9 cellular contexts compared by ENCODE assay signal in the genomic region with DNA sequence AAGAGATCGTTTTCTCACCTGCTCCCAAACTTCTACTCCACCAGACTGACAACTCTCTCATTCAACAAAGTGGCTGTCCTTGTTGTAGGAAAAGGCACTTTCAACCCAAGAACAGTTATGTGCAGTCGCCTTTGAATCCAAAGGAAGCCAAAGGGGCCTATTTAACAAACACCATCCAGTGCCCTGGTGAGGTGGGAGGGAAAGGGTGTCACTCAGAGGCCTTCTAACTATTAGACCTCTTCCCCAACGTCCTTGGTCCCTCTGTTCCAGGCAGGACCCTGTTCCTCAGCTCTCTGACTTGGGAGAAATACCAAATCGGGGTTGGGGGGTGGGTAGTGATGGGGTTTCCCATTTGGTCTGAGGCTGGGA. TPM values are rescaled to one million over a fixed set of nuclear protein-coding genes. Genes with fewer than 3 reads are reported as not detected.
A peak's percentile ranks its signal among the peaks of the same experiment; 100 is the strongest.
DNase-seq lines count a peak whose midpoint lies in the region; ATAC-seq and TF ChIP-seq lines count a peak whose summit lies in the region.
"Had no signal": no experiment of that assay in that cellular context is flagged by ENCODE, and none has a peak within 500 bp of the region (broad histone marks: within the 10 kb centered on the region; RNA-seq: fewer than 3 reads in every experiment).

No MANE protein-coding gene starts in this region.

- H3K4me3 ChIP-seq in iPS-18a (ENCODE audit: low read length) (peak overlapping the region; percentile 89), suprapubic skin (peak overlapping the region; percentile 57)
- H3K4me3 ChIP-seq: K562 had no signal

- H3K27me3 Mint-ChIP-seq in activated T-cell treated with anti-CD3 and anti-CD28 coated beads, Interleukin-2, amount 50 U/mL, for 4 hours (ENCODE audit: low read depth), result peaks cover 58% of the 10 kb centered on the region
- H3K27me3 Mint-ChIP-seq in activated T-helper 1 cell treated with anti-CD3 and anti-CD28 coated beads, Interleukin-12 subunit alpha, Interleukin-12 subunit beta, Interleukin-2, Interleukin-4 antibody, amounts not matched to agents 30 ng/mL and 10 ng/mL and 1 ng/mL, durations not matched to agents 14 hours and 24 hours and 36 hours (ENCODE audit: insufficient read depth), result peaks cover 59% of the 10 kb centered on the region

- H3K9me3 ChIP-seq in iPS-18a (ENCODE audit: control insufficient read depth, low read depth, low read length) (no peaks in the 10 kb centered on the region), suprapubic skin (no peaks in the 10 kb centered on the region)

- TF ChIP-seq CTCF in suprapubic skin (IDR thresholded peaks at IDR 0.05), result no peak

- H3K27me3 ChIP-seq in iPS-18a (ENCODE audit: control insufficient read depth, insufficient read depth, low read length), result peaks cover 15% of the 10 kb centered on the region
- peaks cover 46% of the 10 kb centered on the region for H3K27me3 ChIP-seq in suprapubic skin

- H3K27ac ChIP-seq in iPS-18a (ENCODE audit: low read length) (no peak overlapping the region), suprapubic skin (no peak overlapping the region)

- no peak for DNase-seq in activated T-cell treated with anti-CD3 and anti-CD28 coated beads, Interleukin-2, amount 50 U/mL, for 4 hours
- DNase-seq in activated T-cell treated with anti-CD3 and anti-CD28 coated beads, Interleukin-2, amount 50 U/mL, for 48 hours, result no peak
- no peak for DNase-seq in activated T-helper 1 cell treated with anti-CD3 and anti-CD28 coated beads, Interleukin-12 subunit alpha, Interleukin-12 subunit beta, Interleukin-2, Interleukin-4 antibody, amounts not matched to agents 30 ng/mL and 10 ng/mL and 1 ng/mL, durations not matched to agents 14 hours and 24 hours and 36 hours (ENCODE audit: low spot score)
- DNase-seq in suprapubic skin (ENCODE audit: low spot score in 2 of 2) (no peak), SW480 (ENCODE audit: low spot score) (no peak), hypothalamus (lab: John Stamatoyannopoulos, UW) (no peak)
- DNase-seq in activated naive CD4-positive, alpha-beta T cell treated with anti-CD3 and anti-CD28 coated beads, Interleukin-2, amount 50 U/mL, for 72 hours (ENCODE audit: low spot score in 2 of 2), result no peak

- intact Hi-C loops in activated T-helper 1 cell treated with anti-CD3 and anti-CD28 coated beads, Interleukin-12 subunit alpha, Interleukin-12 subunit beta, Interleukin-2, Interleukin-4 antibody, amounts not matched to agents 30 ng/mL and 10 ng/mL and 1 ng/mL, durations not matched to agents 14 hours and 24 hours and 36 hours (cut with micrococcal nuclease), result loop anchor here (5.0 to 10.0 kb wide), 2 partner anchors 136 to 534 kb away; no protein-coding TSS in a partner anchor

- H3K36me3 Mint-ChIP-seq in activated T-cell treated with anti-CD3 and anti-CD28 coated beads, Interleukin-2, amount 50 U/mL, for 4 hours (ENCODE audit: insufficient read depth), result no peaks in the 10 kb centered on the region
- H3K36me3 Mint-ChIP-seq in activated T-helper 1 cell treated with anti-CD3 and anti-CD28 coated beads, Interleukin-12 subunit alpha, Interleukin-12 subunit beta, Interleukin-2, Interleukin-4 antibody, amounts not matched to agents 30 ng/mL and 10 ng/mL and 1 ng/mL, durations not matched to agents 14 hours and 24 hours and 36 hours (ENCODE audit: low read depth), result no peaks in the 10 kb centered on the region
- H3K36me3 Mint-ChIP-seq in activated naive CD4-positive, alpha-beta T cell treated with anti-CD3 and anti-CD28 coated beads, Interleukin-2, amount 50 U/mL, for 72 hours, result peaks cover 0 to 13% of the 10 kb centered on the region in 2 donors

- peaks cover 19% of the 10 kb centered on the region for H3K4me1 Mint-ChIP-seq in activated T-cell treated with anti-CD3 and anti-CD28 coated beads, Interleukin-2, amount 50 U/mL, for 4 hours (ENCODE audit: low read depth)
- peaks cover 25% of the 10 kb centered on the region for H3K4me1 Mint-ChIP-seq in activated T-helper 1 cell treated with anti-CD3 and anti-CD28 coated beads, Interleukin-12 subunit alpha, Interleukin-12 subunit beta, Interleukin-2, Interleukin-4 antibody, amounts not matched to agents 30 ng/mL and 10 ng/mL and 1 ng/mL, durations not matched to agents 14 hours and 24 hours and 36 hours (ENCODE audit: low read depth)

- TF ChIP-seq EP300 in suprapubic skin (IDR thresholded peaks at IDR 0.05), result no peak

- H3K4me1 ChIP-seq in iPS-18a (ENCODE audit: control insufficient read depth, low read depth, low read length), result peaks cover 15% of the 10 kb centered on the region
- peaks cover 34% of the 10 kb centered on the region for H3K4me1 ChIP-seq in suprapubic skin

- no peak for ATAC-seq in activated T-cell treated with anti-CD3 and anti-CD28 coated beads, Interleukin-2, amount 50 U/mL, for 4 hours
- ATAC-seq in activated naive CD4-positive, alpha-beta T cell treated with anti-CD3 and anti-CD28 coated beads, Interleukin-2, amount 50 U/mL, for 72 hours, result no peak
- ATAC-seq: K562 had no signal

- 58% methylated on average over 4 of the region's 4 CpGs for WGBS in suprapubic skin

- no peak overlapping the region for H3K27ac Mint-ChIP-seq in activated T-helper 1 cell treated with anti-CD3 and anti-CD28 coated beads, Interleukin-12 subunit alpha, Interleukin-12 subunit beta, Interleukin-2, Interleukin-4 antibody, amounts not matched to agents 30 ng/mL and 10 ng/mL and 1 ng/mL, durations not matched to agents 14 hours and 24 hours and 36 hours
- no peak overlapping the region for H3K27ac Mint-ChIP-seq in activated naive CD4-positive, alpha-beta T cell treated with anti-CD3 and anti-CD28 coated beads, Interleukin-2, amount 50 U/mL, for 72 hours

- no peak overlapping the region for H3K9ac ChIP-seq in iPS-18a (ENCODE audit: low read length)

- peak overlapping the region; percentile 63 for H3K4me3 Mint-ChIP-seq in activated T-cell treated with anti-CD3 and anti-CD28 coated beads, Interleukin-2, amount 50 U/mL, for 4 hours
- peak overlapping the region; percentile 59 for H3K4me3 Mint-ChIP-seq in activated T-helper 1 cell treated with anti-CD3 and anti-CD28 coated beads, Interleukin-12 subunit alpha, Interleukin-12 subunit beta, Interleukin-2, Interleukin-4 antibody, amounts not matched to agents 30 ng/mL and 10 ng/mL and 1 ng/mL, durations not matched to agents 14 hours and 24 hours and 36 hours

- peaks cover 19% of the 10 kb centered on the region for H3K36me3 ChIP-seq in iPS-18a (ENCODE audit: control insufficient read depth, low read depth, low read length)
- H3K36me3 ChIP-seq in suprapubic skin, result no peaks in the 10 kb centered on the region

- TF ChIP-seq POLR2A in suprapubic skin (IDR thresholded peaks at IDR 0.05), result no peak

- no peaks in the 10 kb centered on the region for H3K9me3 Mint-ChIP-seq in activated T-cell treated with anti-CD3 and anti-CD28 coated beads, Interleukin-2, amount 50 U/mL, for 4 hours
- H3K9me3 Mint-ChIP-seq in activated T-helper 1 cell treated with anti-CD3 and anti-CD28 coated beads, Interleukin-12 subunit alpha, Interleukin-12 subunit beta, Interleukin-2, Interleukin-4 antibody, amounts not matched to agents 30 ng/mL and 10 ng/mL and 1 ng/mL, durations not matched to agents 14 hours and 24 hours and 36 hours, result no peaks in the 10 kb centered on the region
- no peaks in the 10 kb centered on the region for H3K9me3 Mint-ChIP-seq in activated naive CD4-positive, alpha-beta T cell treated with anti-CD3 and anti-CD28 coated beads, Interleukin-2, amount 50 U/mL, for 72 hours

RNA-seq across cellular contexts. Expression of gene SIX4, which starts 3.2 kb away (rescaled TPM):
- under 1 TPM in 1 of 3 donors, not detected in 2; 0.11 TPM for total RNA-seq in activated T-cell treated with anti-CD3 and anti-CD28 coated beads, Interleukin-2, amount 50 U/mL, for 4 hours
- 0.57 and 1.1 TPM in 2 replicates for total RNA-seq in activated T-helper 1 cell treated with anti-CD3 and anti-CD28 coated beads, Interleukin-12 subunit alpha, Interleukin-12 subunit beta, Interleukin-2, Interleukin-4 antibody, amounts not matched to agents 30 ng/mL and 10 ng/mL and 1 ng/mL, durations not matched to agents 14 hours and 24 hours and 36 hours
- total RNA-seq in suprapubic skin, result 1 to 10 TPM in 1 of 4 donors, under 1 TPM in 3; 0.60 to 1.2 (median 0.75) TPM
- total RNA-seq in activated naive CD4-positive, alpha-beta T cell treated with anti-CD3 and anti-CD28 coated beads, Interleukin-2, amount 50 U/mL, for 72 hours, result under 1 TPM in 1 of 2 donors, not detected in 1; 0.21 TPM

RNA-seq across cellular contexts. Expression of gene MNAT1, which starts 13.6 kb away (rescaled TPM):
- total RNA-seq in activated T-cell treated with anti-CD3 and anti-CD28 coated beads, Interleukin-2, amount 50 U/mL, for 4 hours, result 10 to 100 TPM; 43.0 to 49.4 (median 43.4) TPM
- 45.1 and 51.2 TPM in 2 replicates for total RNA-seq in activated T-helper 1 cell treated with anti-CD3 and anti-CD28 coated beads, Interleukin-12 subunit alpha, Interleukin-12 subunit beta, Interleukin-2, Interleukin-4 antibody, amounts not matched to agents 30 ng/mL and 10 ng/mL and 1 ng/mL, durations not matched to agents 14 hours and 24 hours and 36 hours
- 10 to 100 TPM; 13.1 to 38.8 (median 22.0) TPM for total RNA-seq in suprapubic skin
- total RNA-seq in activated naive CD4-positive, alpha-beta T cell treated with anti-CD3 and anti-CD28 coated beads, Interleukin-2, amount 50 U/mL, for 72 hours, result 10 to 100 TPM; 11.8 to 38.0 TPM
